Comparison of ENCODE assay signal across 10 cellular contexts in genomic region chr4:2795558-2796260, GRCh38. TPM values are rescaled to one million over a fixed set of nuclear protein-coding genes. Genes with fewer than 3 reads are reported as not detected.
DNase-seq lines count a peak whose midpoint lies in the region; ATAC-seq and TF ChIP-seq lines count a peak whose summit lies in the region.
"Had no signal": no experiment of that assay in that cellular context is flagged by ENCODE, and none has a peak within 500 bp of the region (broad histone marks: within the 10 kb centered on the region; RNA-seq: fewer than 3 reads in every experiment).

No MANE protein-coding gene starts in this region.

- TF ChIP-seq CTCF in activated CD8-positive, alpha-beta T cell treated with anti-CD3 and anti-CD28 coated beads for 36 hours (IDR thresholded peaks at IDR 0.05): no peak
- TF ChIP-seq CTCF in dorsolateral prefrontal cortex (IDR thresholded peaks at IDR 0.05 in 54 of 56, conservative IDR thresholded peaks at IDR 0.05 in 2 of 56; ENCODE audit: low read depth in 1 of 56, partially characterized antibody in 56 of 56) (no peak), lower leg skin (IDR thresholded peaks at IDR 0.05) (no peak), testis (IDR thresholded peaks at IDR 0.05) (no peak), OCI-LY7 (conservative IDR thresholded peaks at IDR 0.05; ENCODE audit: low read length) (no peak)

- H3K36me3 Mint-ChIP-seq in activated CD8-positive, alpha-beta T cell treated with anti-CD3 and anti-CD28 coated beads, Interleukin-2, amount 10 ng/mL, durations not matched to agents 7 days and 5 days (ENCODE audit: low read depth): peaks cover 3% of the 10 kb centered on the region
- H3K36me3 Mint-ChIP-seq in activated CD8-positive, alpha-beta T cell treated with anti-CD3 and anti-CD28 coated beads for 36 hours (ENCODE audit: low read depth): peaks cover 2% of the 10 kb centered on the region

- H3K4me1 ChIP-seq in testis: peaks cover 84% of the 10 kb centered on the region
- H3K4me1 ChIP-seq in OCI-LY7 (ENCODE audit: insufficient read depth, low read length, poor library complexity, severe bottlenecking): peaks cover 30% of the 10 kb centered on the region

- peak overlapping the region; percentile 46 for H3K27ac Mint-ChIP-seq in activated CD8-positive, alpha-beta T cell treated with anti-CD3 and anti-CD28 coated beads, Interleukin-2, amount 10 ng/mL, durations not matched to agents 7 days and 5 days
- H3K27ac Mint-ChIP-seq in activated CD8-positive, alpha-beta T cell treated with anti-CD3 and anti-CD28 coated beads for 36 hours: no peak overlapping the region

- no peak for ATAC-seq in activated CD8-positive, alpha-beta T cell treated with anti-CD3 and anti-CD28 coated beads, Interleukin-2, amount 10 ng/mL, durations not matched to agents 7 days and 5 days
- ATAC-seq in activated CD8-positive, alpha-beta T cell treated with anti-CD3 and anti-CD28 coated beads for 36 hours: no peak
- ATAC-seq in HG03442 (IDR thresholded peaks at IDR 0.05; ENCODE audit: unreplicated experiment): no peak

- POLR2A ChIA-PET in activated CD8-positive, alpha-beta T cell treated with anti-CD3 and anti-CD28 coated beads, Interleukin-2, amount 10 ng/mL, durations not matched to agents 7 days and 5 days (lab: Charles Lee): no interaction called here
- POLR2A ChIA-PET in activated CD8-positive, alpha-beta T cell treated with anti-CD3 and anti-CD28 coated beads for 36 hours (lab: Charles Lee): interaction anchor here (1.0 to 2.0 kb wide), 2 partner anchors 10 to 140 kb away, joined by 3 to 5 read pairs; no protein-coding TSS in a partner anchor
- POLR2A ChIA-PET in OCI-LY7 (lab: Charles Lee): interaction anchor here (0.8 kb wide), 1 partner anchor 901 kb away, joined by 3 read pairs; no protein-coding TSS in a partner anchor

- H3K4me3 Mint-ChIP-seq in activated CD8-positive, alpha-beta T cell treated with anti-CD3 and anti-CD28 coated beads, Interleukin-2, amount 10 ng/mL, durations not matched to agents 7 days and 5 days: no peak overlapping the region
- H3K4me3 Mint-ChIP-seq in activated CD8-positive, alpha-beta T cell treated with anti-CD3 and anti-CD28 coated beads for 36 hours: no peak overlapping the region

- TF ChIP-seq POLR2A in lower leg skin (IDR thresholded peaks at IDR 0.05) (no peak), testis (IDR thresholded peaks at IDR 0.05) (no peak)

- H2AFZ ChIP-seq in OCI-LY7 (ENCODE audit: low read length): no peak overlapping the region

- intact Hi-C loops in activated CD8-positive, alpha-beta T cell treated with anti-CD3 and anti-CD28 coated beads for 36 hours (cut with micrococcal nuclease): no loop called here
- intact Hi-C loops in dorsolateral prefrontal cortex (cut with DNase I) (no loop called here), lower leg skin (cut with DNase I; ENCODE audit: low total_unique reads) (no loop called here), testis (cut with DNase I; ENCODE audit: low total_unique reads) (no loop called here), OCI-LY7 (cut with micrococcal nuclease; ENCODE audit: unreplicated experiment) (no loop called here)

- CTCF ChIA-PET in activated CD8-positive, alpha-beta T cell treated with anti-CD3 and anti-CD28 coated beads, Interleukin-2, amount 10 ng/mL, durations not matched to agents 7 days and 5 days (lab: Charles Lee): no interaction called here
- CTCF ChIA-PET in activated CD8-positive, alpha-beta T cell treated with anti-CD3 and anti-CD28 coated beads for 36 hours (lab: Charles Lee): no interaction called here
- CTCF ChIA-PET in OCI-LY7 (lab: Charles Lee; ENCODE audit: unreplicated experiment): no interaction called here

- H3K4me3 ChIP-seq in dorsolateral prefrontal cortex: peak overlapping the region in 13 of 59 donors; percentile 7 to 76 (median 73)
- H3K4me3 ChIP-seq in lower leg skin (ENCODE audit: low read depth, poor library complexity, severe bottlenecking): no peak overlapping the region
- no peak overlapping the region for H3K4me3 ChIP-seq in testis
- H3K4me3 ChIP-seq in OCI-LY7 (ENCODE audit: low read depth, low read length, poor library complexity, severe bottlenecking): no peak overlapping the region

- H3K9me2 ChIP-seq in OCI-LY7 (ENCODE audit: insufficient read depth, low read length): no peaks in the 10 kb centered on the region

- H3K36me3 ChIP-seq in testis (ENCODE audit: low read depth, missing control alignments): no peaks in the 10 kb centered on the region
- no peaks in the 10 kb centered on the region for H3K36me3 ChIP-seq in OCI-LY7 (ENCODE audit: insufficient read depth, low read length)

- no peaks in the 10 kb centered on the region for H3K9me3 Mint-ChIP-seq in activated CD8-positive, alpha-beta T cell treated with anti-CD3 and anti-CD28 coated beads, Interleukin-2, amount 10 ng/mL, durations not matched to agents 7 days and 5 days (ENCODE audit: insufficient read depth)
- H3K9me3 Mint-ChIP-seq in activated CD8-positive, alpha-beta T cell treated with anti-CD3 and anti-CD28 coated beads for 36 hours: no peaks in the 10 kb centered on the region

- no peak overlapping the region for H3K4me2 ChIP-seq in OCI-LY7 (ENCODE audit: low read length)

- no peaks in the 10 kb centered on the region for H3K79me2 ChIP-seq in OCI-LY7 (ENCODE audit: insufficient read depth, low read depth, low read length)

- no peaks in the 10 kb centered on the region for H3K27me3 ChIP-seq in dorsolateral prefrontal cortex
- no peaks in the 10 kb centered on the region for H3K27me3 ChIP-seq in testis

- H3K27me3 Mint-ChIP-seq in activated CD8-positive, alpha-beta T cell treated with anti-CD3 and anti-CD28 coated beads, Interleukin-2, amount 10 ng/mL, durations not matched to agents 7 days and 5 days (ENCODE audit: low read depth): no peaks in the 10 kb centered on the region
- H3K27me3 Mint-ChIP-seq in activated CD8-positive, alpha-beta T cell treated with anti-CD3 and anti-CD28 coated beads for 36 hours: no peaks in the 10 kb centered on the region

- no TSS peak for BruUV-seq in OCI-LY7 (replicated peaks; lab: Mats Ljungman, UMichigan)

- in situ Hi-C loops in G401 (cut with HindIII; ENCODE audit: low sequenced_read_pairs): no loop called here

- no peak for DNase-seq in activated CD8-positive, alpha-beta T cell treated with anti-CD3 and anti-CD28 coated beads, Interleukin-2, amount 10 ng/mL, durations not matched to agents 7 days and 5 days
- no peak for DNase-seq in activated CD8-positive, alpha-beta T cell treated with anti-CD3 and anti-CD28 coated beads for 36 hours
- DNase-seq in dorsolateral prefrontal cortex (peak in 4 of 10 donors; percentile 29 to 42 (median 38)), lower leg skin (ENCODE audit: low spot score in 2 of 2) (peak; percentile 42 to 90), testis (no peak), G401 (ENCODE audit: low spot score) (no peak), OCI-LY7 (ENCODE audit: low spot score) (no peak)
- DNase-seq: NCI-H1105 treated with DMSO at 0.1 percent for 48 hours had no signal

- H3K27ac ChIP-seq in dorsolateral prefrontal cortex (peak overlapping the region in 34 of 59 donors; percentile 3 to 90 (median 61)), testis (peak overlapping the region; percentile 34 to 80), OCI-LY7 (ENCODE audit: low read depth, low read length, poor library complexity, severe bottlenecking) (no peak overlapping the region)
- H3K27ac ChIP-seq: WERI-Rb-1 had no signal

- H3K9me3 ChIP-seq in testis: no peaks in the 10 kb centered on the region
- no peaks in the 10 kb centered on the region for H3K9me3 ChIP-seq in OCI-LY7 (ENCODE audit: low read length)

- H3K4me1 Mint-ChIP-seq in activated CD8-positive, alpha-beta T cell treated with anti-CD3 and anti-CD28 coated beads, Interleukin-2, amount 10 ng/mL, durations not matched to agents 7 days and 5 days (ENCODE audit: low read depth): peaks cover 52% of the 10 kb centered on the region
- H3K4me1 Mint-ChIP-seq in activated CD8-positive, alpha-beta T cell treated with anti-CD3 and anti-CD28 coated beads for 36 hours (ENCODE audit: low read depth): peaks cover 53% of the 10 kb centered on the region

- no peaks in the 10 kb centered on the region for H4K20me1 ChIP-seq in OCI-LY7 (ENCODE audit: insufficient read depth, low read length)

- WGBS in lower leg skin, 2 donors: 47 to 59% methylated on average over 19 to 22 of the region's 24 CpGs
- WGBS in testis, 2 donors: 76 to 92% methylated on average over 16 to 24 of the region's 24 CpGs

RNA-seq across cellular contexts. Expression of gene SH3BP2, which starts 2.8 kb away (rescaled TPM):
- 10 to 100 TPM; 88.2 to 93.0 TPM for total RNA-seq in activated CD8-positive, alpha-beta T cell treated with anti-CD3 and anti-CD28 coated beads, Interleukin-2, amount 10 ng/mL, durations not matched to agents 7 days and 5 days
- total RNA-seq in activated CD8-positive, alpha-beta T cell treated with anti-CD3 and anti-CD28 coated beads for 36 hours: 10 to 100 TPM; 54.8 to 59.0 TPM
- total RNA-seq in dorsolateral prefrontal cortex (10 to 100 TPM; 15.0 to 67.4 (median 33.4) TPM), lower leg skin (100 to 1,000 TPM; 106 to 291 (median 178) TPM), testis (10 to 100 TPM; 45.0 to 47.3 TPM), OCI-LY7 (2022) (23.8 and 31.6 TPM in 2 replicates)
- polyA plus RNA-seq in testis (ENCODE audit: insufficient read depth, low read depth, low replicate concordance): 26.6 TPM
- total RNA-seq in G401 (2014; rRNA removed; shearing (Covaris generic)): 9.0 TPM in 2 replicates
- 6.9 and 10.9 TPM in 2 replicates for total RNA-seq in OCI-LY7 (2014; rRNA removed; shearing (Covaris generic))

RNA-seq across cellular contexts. Expression of gene TNIP2, which starts 39.6 kb away (rescaled TPM):
- 10 to 100 TPM; 42.3 to 44.3 TPM for total RNA-seq in activated CD8-positive, alpha-beta T cell treated with anti-CD3 and anti-CD28 coated beads, Interleukin-2, amount 10 ng/mL, durations not matched to agents 7 days and 5 days
- 10 to 100 TPM; 46.1 to 48.1 TPM for total RNA-seq in activated CD8-positive, alpha-beta T cell treated with anti-CD3 and anti-CD28 coated beads for 36 hours
- total RNA-seq in dorsolateral prefrontal cortex: 10 to 100 TPM in 94 of 120 experiments, 1 to 10 TPM in 26; 4.8 to 32.4 (median 12.7) TPM
- 10 to 100 TPM; 37.9 to 42.5 (median 40.3) TPM for total RNA-seq in lower leg skin
- 100 to 1,000 TPM in 1 of 2 donors, 10 to 100 TPM in 1; 99.7 to 108 TPM for total RNA-seq in testis
- 35.1 TPM for polyA plus RNA-seq in testis (ENCODE audit: insufficient read depth, low read depth, low replicate concordance)
- total RNA-seq in G401 (2014; rRNA removed; shearing (Covaris generic)): 42.9 and 57.7 TPM in 2 replicates
- total RNA-seq in OCI-LY7 (2014; rRNA removed; shearing (Covaris generic)): 32.1 TPM in 2 replicates
- total RNA-seq in OCI-LY7 (2022): 26.2 and 28.3 TPM in 2 replicates

RNA-seq across cellular contexts. Expression of gene ADD1, which starts 47.9 kb away (rescaled TPM):
- total RNA-seq in activated CD8-positive, alpha-beta T cell treated with anti-CD3 and anti-CD28 coated beads, Interleukin-2, amount 10 ng/mL, durations not matched to agents 7 days and 5 days: 100 to 1,000 TPM; 252 to 255 TPM
- 100 to 1,000 TPM; 149 to 154 TPM for total RNA-seq in activated CD8-positive, alpha-beta T cell treated with anti-CD3 and anti-CD28 coated beads for 36 hours
- total RNA-seq in dorsolateral prefrontal cortex: 100 to 1,000 TPM; 448 to 781 (median 536) TPM
- total RNA-seq in lower leg skin: 100 to 1,000 TPM; 102 to 153 (median 135) TPM
- total RNA-seq in testis: 100 to 1,000 TPM; 318 to 355 TPM
- 233 TPM for polyA plus RNA-seq in testis (ENCODE audit: insufficient read depth, low read depth, low replicate concordance)
- 82.3 and 121 TPM in 2 replicates for total RNA-seq in G401 (2014; rRNA removed; shearing (Covaris generic))
- 77.1 and 85.3 TPM in 2 replicates for total RNA-seq in OCI-LY7 (2014; rRNA removed; shearing (Covaris generic))
- total RNA-seq in OCI-LY7 (2022): 108 TPM in 2 replicates

Comparison
In these comparisons a context has a peak if more than half of its experiments do, and no peak if none do; other contexts are left out.
1. DNase-seq: peak in lower leg skin (2 of 2); none in activated CD8-positive, alpha-beta T cell treated with anti-CD3 and anti-CD28 coated beads, Interleukin-2, amount 10 ng/mL, durations not matched to agents 7 days and 5 days (single experiment), activated CD8-positive, alpha-beta T cell treated with anti-CD3 and anti-CD28 coated beads for 36 hours (single experiment), testis (single experiment), G401 (single experiment) and OCI-LY7 (single experiment).